29 cellular contexts compared by ENCODE assay signal in genomic region chr10:108422286-108422685, GRCh38.
"Had no signal": no experiment of that assay in that cellular context is flagged by ENCODE, and none has a peak within 500 bp of the region (broad histone marks: within the 10 kb centered on the region; RNA-seq: fewer than 3 reads in every experiment).

No MANE protein-coding gene starts in this region.

- H3K36me3 ChIP-seq: left lung, lower lobe of right lung, neural progenitor cell, neutrophil, right lobe of liver, stomach, thyroid gland, transverse colon, upper lobe of left lung, vagina had no signal

- H3K27me3 ChIP-seq: left lung, neural progenitor cell, neutrophil, right lobe of liver, stomach, testis, thyroid gland, transverse colon, upper lobe of left lung, vagina had no signal

- ATAC-seq: left colon; left lung; lower lobe of right lung; natural killer cell; psoas muscle; right lobe of liver; stimulated activated naive B cell treated with anti-CD40 and anti-IgM and Interleukin-4, amounts not matched to agents 10 μg/mL and 1 μg/mL and 100 μg/mL, for 72 hours; stimulated activated naive CD8-positive, alpha-beta T cell treated with anti-CD3 and anti-CD28 coated beads, Interleukin-15, Interleukin-2, amounts not matched to agents 100 U/mL and 50 U/mL, for 24 hours had no signal

- H3K79me2 ChIP-seq: parathyroid adenoma had no signal

- H3K4me2 ChIP-seq: neural progenitor cell had no signal

- H3K27ac ChIP-seq: left lung, lower lobe of right lung, neural progenitor cell, neutrophil, parathyroid adenoma, psoas muscle, right lobe of liver, skin epidermis, stomach, testis, thyroid gland, transverse colon, upper lobe of left lung, vagina had no signal

- H3K9me3 ChIP-seq: left lung, lower lobe of right lung, neutrophil, psoas muscle, right lobe of liver, stomach, testis, thyroid gland, transverse colon, upper lobe of left lung, vagina had no signal

- H2AFZ ChIP-seq: neural progenitor cell, parathyroid adenoma had no signal

- H3K4me1 ChIP-seq: left lung, lower lobe of right lung, neural progenitor cell, parathyroid adenoma, psoas muscle, right lobe of liver, testis, thyroid gland, upper lobe of left lung, vagina had no signal

- H3K9ac ChIP-seq: neural progenitor cell, parathyroid adenoma had no signal

- H3K4me3 ChIP-seq: left lung, lower lobe of right lung, neural progenitor cell, psoas muscle, right lobe of liver, skin epidermis, stomach, testis, thyroid gland, transverse colon, upper lobe of left lung, vagina had no signal

- DNase-seq: immature natural killer cell; kidney; left colon; left lung; lower lobe of right lung; mammary epithelial cell; mesenchymal stem cell; naive B cell; natural killer cell; nephron progenitor cell; occipital lobe; psoas muscle; right lobe of liver; stimulated activated CD4-positive, alpha-beta T cell treated with anti-CD3 and anti-CD28 coated beads, Interleukin-12 subunit alpha, Interleukin-12 subunit beta, amount 100 ng/mL, for 4 hours; stimulated activated CD4-positive, alpha-beta T cell treated with anti-CD3 and anti-CD28 coated beads, Interleukin-15, amount 100 ng/mL, for 24 hours; stimulated activated CD4-positive, alpha-beta T cell treated with anti-CD3 and anti-CD28 coated beads, Interleukin-2, amount 100 ng/mL, for 24 hours; stimulated activated CD4-positive, alpha-beta T cell treated with anti-CD3 and anti-CD28 coated beads, Interleukin-4, amount 100 ng/mL, for 1 hour; stimulated activated naive B cell treated with anti-CD40 and anti-IgM and Interleukin-4, amounts not matched to agents 10 μg/mL and 1 μg/mL and 100 μg/mL, for 72 hours; stimulated activated naive CD8-positive, alpha-beta T cell treated with anti-CD3 and anti-CD28 coated beads, Interleukin-15, Interleukin-2, amounts not matched to agents 100 U/mL and 50 U/mL, for 24 hours; stomach; testis; thyroid gland; transverse colon; upper lobe of left lung had no signal
